ENCODE assay signal across 17 cellular contexts in the genomic region with DNA sequence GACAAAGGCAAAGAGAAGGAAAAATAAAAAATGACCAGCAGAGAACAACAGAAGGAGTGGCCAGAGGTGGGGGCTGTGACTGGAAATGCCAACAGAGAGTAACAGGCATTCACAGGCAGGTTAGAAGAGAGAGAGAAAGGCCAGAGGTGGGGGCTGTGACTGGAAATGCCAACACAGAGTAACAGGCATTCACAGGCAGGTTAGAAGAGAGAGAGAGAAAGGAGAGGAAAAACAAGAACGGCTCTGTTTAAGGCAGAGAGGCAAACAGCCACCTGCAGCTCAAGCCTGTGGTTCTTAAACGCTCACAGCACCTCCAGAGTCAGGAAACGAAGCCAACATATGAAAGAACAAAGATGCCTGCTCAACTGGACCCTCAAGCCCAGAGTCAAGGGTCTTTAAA. TPM values are rescaled to one million over a fixed set of nuclear protein-coding genes. Genes with fewer than 3 reads are reported as not detected.
DNase-seq lines count a peak whose midpoint lies in the region; ATAC-seq and TF ChIP-seq lines count a peak whose summit lies in the region.
"Had no signal": no experiment of that assay in that cellular context is flagged by ENCODE, and none has a peak within 500 bp of the region (broad histone marks: within the 10 kb centered on the region; RNA-seq: fewer than 3 reads in every experiment).

No MANE protein-coding gene starts in this region.

- ATAC-seq in left ventricle myocardium superior (no peak), GM21737 (IDR thresholded peaks at IDR 0.05; ENCODE audit: unreplicated experiment) (no peak), HG03457 (IDR thresholded peaks at IDR 0.05; ENCODE audit: unreplicated experiment) (no peak)
- ATAC-seq: activated CD8-positive, alpha-beta T cell treated with anti-CD3 and anti-CD28 coated beads, Interleukin-2, amount 10 ng/mL, durations not matched to agents 7 days and 5 days; body of pancreas; lower lobe of right lung had no signal

- peaks cover 21% of the 10 kb centered on the region for H3K4me1 Mint-ChIP-seq in brain

- H3K9me3 Mint-ChIP-seq in brain: peaks cover 0 to 17% (median 12%) of the 10 kb centered on the region in 5 experiments

- peak overlapping the region; percentile 44 to 89 for H3K27ac ChIP-seq in right atrium auricular region
- peak overlapping the region; percentile 10 for H3K27ac ChIP-seq in muscle layer of duodenum (ENCODE audit: low read length)
- H3K27ac ChIP-seq in uterus: peak overlapping the region; percentile 4 to 61
- H3K27ac ChIP-seq: body of pancreas, lower lobe of right lung, neutrophil had no signal

- H3K4me3 ChIP-seq in right atrium auricular region: no peak overlapping the region
- H3K4me3 ChIP-seq in muscle layer of duodenum (ENCODE audit: low read depth in 1 of 2, low read length in 2 of 2): no peak overlapping the region
- H3K4me3 ChIP-seq in uterus: no peak overlapping the region
- H3K4me3 ChIP-seq: body of pancreas, lower lobe of right lung had no signal

- intact Hi-C loops in left ventricle myocardium superior (cut with micrococcal nuclease): no loop called here
- intact Hi-C loops in uterus (cut with DNase I; ENCODE audit: low total_unique reads): no loop called here

- H3K27ac Mint-ChIP-seq in brain: peak overlapping the region; percentile 9 to 84 (median 77)
- H3K27ac Mint-ChIP-seq: activated CD8-positive, alpha-beta T cell treated with anti-CD3 and anti-CD28 coated beads, Interleukin-2, amount 10 ng/mL, durations not matched to agents 7 days and 5 days had no signal

- H3K4me3 Mint-ChIP-seq in brain: peak overlapping the region in 1 of 5 experiments; percentile 3
- H3K4me3 Mint-ChIP-seq: activated CD8-positive, alpha-beta T cell treated with anti-CD3 and anti-CD28 coated beads, Interleukin-2, amount 10 ng/mL, durations not matched to agents 7 days and 5 days had no signal

- DNase-seq in right atrium auricular region (ENCODE audit: low spot score) (no peak), left ventricle myocardium superior (no peak), uterus (no peak), kidney tubule cell (ENCODE audit: low spot score) (no peak)
- DNase-seq: ACHN; activated CD8-positive, alpha-beta T cell treated with anti-CD3 and anti-CD28 coated beads, Interleukin-2, amount 10 ng/mL, durations not matched to agents 7 days and 5 days; activated gamma-delta T cell; body of pancreas; GDM1; lower lobe of right lung; NCI-H510A treated with DMSO at 0.1 percent for 48 hours; small intestine had no signal

- H3K36me3 ChIP-seq in right atrium auricular region (peaks cover 41% of the 10 kb centered on the region), muscle layer of duodenum (ENCODE audit: control insufficient read depth in 1 of 2, insufficient read depth in 2 of 2, low read length in 2 of 2) (peaks cover 40 to 42% of the 10 kb centered on the region in 2 donors), uterus (no peaks in the 10 kb centered on the region)

- TF ChIP-seq CTCF in right atrium auricular region (IDR thresholded peaks at IDR 0.05) (no peak), brain (conservative IDR thresholded peaks at IDR 0.05) (no peak), uterus (IDR thresholded peaks at IDR 0.05) (no peak)

- H3K4me1 ChIP-seq in right atrium auricular region (peaks cover 0 to 55% of the 10 kb centered on the region in 2 donors), muscle layer of duodenum (ENCODE audit: control insufficient read depth in 1 of 2, insufficient read depth in 2 of 2, low read length in 2 of 2) (no peaks in the 10 kb centered on the region), uterus (no peaks in the 10 kb centered on the region)
- H3K4me1 ChIP-seq: body of pancreas, lower lobe of right lung had no signal

- TF ChIP-seq POLR2A in uterus (IDR thresholded peaks at IDR 0.05): no peak

- peaks cover 0 to 6% of the 10 kb centered on the region in 2 donors for H3K9me3 ChIP-seq in right atrium auricular region
- H3K9me3 ChIP-seq in muscle layer of duodenum (ENCODE audit: control insufficient read depth in 1 of 2, low read length in 2 of 2): peaks cover 0 to 6% of the 10 kb centered on the region in 2 donors
- H3K9me3 ChIP-seq in uterus: no peaks in the 10 kb centered on the region
- H3K9me3 ChIP-seq: body of pancreas, lower lobe of right lung, neutrophil had no signal

- peaks cover 61% of the 10 kb centered on the region for H3K36me3 Mint-ChIP-seq in brain

- no peaks in the 10 kb centered on the region for H3K27me3 Mint-ChIP-seq in brain

- no peaks in the 10 kb centered on the region for H3K27me3 ChIP-seq in right atrium auricular region
- no peaks in the 10 kb centered on the region for H3K27me3 ChIP-seq in muscle layer of duodenum (ENCODE audit: low read depth, low read length)
- H3K27me3 ChIP-seq in uterus: no peaks in the 10 kb centered on the region
- H3K27me3 ChIP-seq: body of pancreas, neutrophil had no signal

RNA-seq across cellular contexts. Expression of a gene that starts 39.5 kb away (rescaled TPM):
- 1 to 10 TPM; 4.4 to 5.9 TPM for total RNA-seq in right atrium auricular region
- total RNA-seq in left ventricle myocardium superior: 0.47 TPM
- 2.5 TPM for polyA plus RNA-seq in brain (ENCODE audit: insufficient read depth, low read depth, low replicate concordance)
- total RNA-seq in uterus: 1 to 10 TPM; 1.0 to 8.5 (median 4.1) TPM
- total RNA-seq: activated CD8-positive, alpha-beta T cell treated with anti-CD3 and anti-CD28 coated beads, Interleukin-2, amount 10 ng/mL, durations not matched to agents 7 days and 5 days had no signal

Comparison
In these comparisons a context has a peak if more than half of its experiments do, and no peak if none do; other contexts are left out.
1. H3K27ac ChIP-seq: peak in every context shown above with its lines; median percentile 66 in right atrium auricular region; 32 in uterus; 10 in muscle layer of duodenum.